Comparison of ENCODE assay signal across 1 cellular context in the genomic region with DNA sequence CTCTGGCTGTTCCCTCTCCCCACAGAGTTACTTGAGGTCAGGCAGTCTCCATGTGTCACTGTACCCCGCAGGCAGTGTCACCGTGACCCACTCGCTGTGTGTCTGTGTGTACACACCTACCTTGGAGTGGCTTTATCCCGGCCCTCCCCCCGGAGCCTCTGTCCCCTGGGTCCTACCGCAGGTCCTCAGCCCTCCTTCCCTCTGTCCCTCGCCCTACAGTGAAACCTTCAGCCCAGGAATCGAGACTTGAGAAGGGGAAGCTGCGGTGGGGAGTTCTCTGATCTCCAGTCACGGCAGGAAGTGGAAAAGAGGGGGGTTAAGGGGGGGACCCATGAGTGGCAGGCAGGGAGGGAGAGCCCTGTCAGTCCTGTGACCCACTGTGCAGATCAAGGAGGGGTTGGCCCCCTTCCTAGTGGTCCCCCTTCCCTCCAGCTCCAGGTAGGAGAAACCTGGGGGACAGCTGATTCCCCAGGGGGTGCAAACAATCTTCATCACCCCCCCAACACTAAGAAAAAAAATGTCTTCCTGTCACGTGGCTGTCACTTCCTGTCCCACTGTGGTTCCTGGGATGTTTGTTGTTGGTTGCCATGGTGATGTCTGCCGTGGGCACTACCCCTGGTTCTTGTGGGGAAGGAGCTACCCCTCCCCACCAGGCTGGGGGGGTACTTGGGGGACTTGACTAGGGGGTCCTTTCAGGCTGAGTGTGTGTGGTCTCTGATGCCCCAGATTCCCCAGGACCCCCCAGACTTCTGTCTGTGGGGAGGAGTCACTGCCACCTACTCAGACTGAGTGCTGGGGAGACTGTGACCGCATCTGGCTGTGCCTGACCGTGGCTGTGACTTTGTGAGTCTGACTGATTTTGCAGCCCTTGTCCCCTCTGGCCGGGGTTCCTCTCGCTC.
TF ChIP-seq lines count a peak whose summit lies in the region.

No MANE protein-coding gene starts in this region.

TF ChIP-seq in H1, 55 proteins besides CTCF, POLR2A, EP300 and RAD21:
- TF ChIP-seq, protein P1, sequence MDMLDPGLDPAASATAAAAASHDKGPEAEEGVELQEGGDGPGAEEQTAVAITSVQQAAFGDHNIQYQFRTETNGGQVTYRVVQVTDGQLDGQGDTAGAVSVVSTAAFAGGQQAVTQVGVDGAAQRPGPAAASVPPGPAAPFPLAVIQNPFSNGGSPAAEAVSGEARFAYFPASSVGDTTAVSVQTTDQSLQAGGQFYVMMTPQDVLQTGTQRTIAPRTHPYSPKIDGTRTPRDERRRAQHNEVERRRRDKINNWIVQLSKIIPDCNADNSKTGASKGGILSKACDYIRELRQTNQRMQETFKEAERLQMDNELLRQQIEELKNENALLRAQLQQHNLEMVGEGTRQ (IDR thresholded peaks at IDR 0.05; ENCODE audit: low read length): peak; percentile 43; the same call in 1 of the 2 replicates
- TF ChIP-seq CHD2 (IDR thresholded peaks at IDR 0.05; ENCODE audit: low read length) (no peak), SIX5 (IDR thresholded peaks at IDR 0.05; ENCODE audit: low read depth, low read length) (no peak), KDM1A (IDR thresholded peaks at IDR 0.05; ENCODE audit: borderline replicate concordance, low read length) (no peak), CTBP2 (IDR thresholded peaks at IDR 0.05; ENCODE audit: borderline replicate concordance, insufficient read depth, insufficient read length, low read length) (no peak), TBP (IDR thresholded peaks at IDR 0.05; ENCODE audit: low read depth, low read length) (no peak)
- TF ChIP-seq, protein P2, sequence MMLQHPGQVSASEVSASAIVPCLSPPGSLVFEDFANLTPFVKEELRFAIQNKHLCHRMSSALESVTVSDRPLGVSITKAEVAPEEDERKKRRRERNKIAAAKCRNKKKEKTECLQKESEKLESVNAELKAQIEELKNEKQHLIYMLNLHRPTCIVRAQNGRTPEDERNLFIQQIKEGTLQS (IDR thresholded peaks at IDR 0.05; ENCODE audit: insufficient read depth, low read depth, low read length): no peak
